In the genomic region with DNA sequence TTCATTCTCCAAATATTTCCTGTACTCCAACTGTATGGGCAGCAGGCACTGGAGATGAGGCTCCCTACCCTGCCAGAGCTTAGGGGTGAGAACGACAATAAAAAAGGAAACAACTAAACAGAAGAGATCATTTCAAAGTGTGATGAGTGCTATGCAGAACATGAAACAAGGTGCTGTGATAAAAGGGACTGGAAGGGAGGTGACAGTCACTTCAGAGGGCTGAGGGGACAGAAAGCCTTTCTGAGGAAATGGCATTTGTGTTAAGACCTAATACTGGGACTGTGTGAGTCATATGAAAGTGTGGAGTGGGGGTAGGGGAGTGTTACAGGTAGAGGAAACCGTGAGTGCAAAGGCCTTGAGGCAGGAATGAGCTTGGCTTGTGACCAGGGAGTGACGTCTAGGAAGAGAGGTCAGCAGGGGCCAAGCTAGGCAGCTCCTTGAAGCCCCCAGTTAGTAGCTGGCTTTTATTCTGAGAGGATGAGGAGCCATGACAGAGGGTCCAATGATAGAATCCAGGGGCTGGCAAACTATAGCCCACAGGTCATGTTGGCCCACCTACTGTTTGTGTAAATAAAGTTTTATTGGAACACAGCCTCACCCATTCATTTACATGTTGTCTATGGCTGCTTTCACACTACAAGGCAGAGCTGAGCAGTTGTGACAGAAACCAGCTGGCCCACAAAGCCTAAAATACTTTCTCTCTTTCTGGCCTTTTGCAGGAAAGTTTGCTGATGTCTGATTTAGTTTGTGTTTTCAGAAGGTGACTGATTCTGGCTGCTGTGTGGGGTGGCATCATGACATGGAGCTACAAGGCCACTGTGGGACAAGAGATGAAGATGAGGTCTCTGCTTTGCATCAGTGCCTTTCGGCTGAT, we compare ENCODE assay signal across 13 cellular contexts. TPM values are rescaled to one million over a fixed set of nuclear protein-coding genes. Genes with fewer than 3 reads are reported as not detected.
A peak's percentile ranks its signal among the peaks of the same experiment; 100 is the strongest.
DNase-seq lines count a peak whose midpoint lies in the region; ATAC-seq and TF ChIP-seq lines count a peak whose summit lies in the region.
"Had no signal": no experiment of that assay in that cellular context is flagged by ENCODE, and none has a peak within 500 bp of the region (broad histone marks: within the 10 kb centered on the region; RNA-seq: fewer than 3 reads in every experiment).

No MANE protein-coding gene starts in this region.

- H3K9me3 ChIP-seq in trophoblast cell (ENCODE audit: insufficient read depth, low read depth, low read length): peaks cover 3% of the 10 kb centered on the region

- H3K27ac ChIP-seq in RWPE1 (peak overlapping the region; percentile 68; the same call in 1 of the 2 replicates), trophoblast cell (ENCODE audit: low read depth, low read length) (no peak overlapping the region)
- H3K27ac ChIP-seq: BLaER1 had no signal

- peak overlapping the region; percentile 18 for H2BK5ac ChIP-seq in trophoblast cell (ENCODE audit: low read depth, low read length, poor library complexity)

- H4K91ac ChIP-seq in trophoblast cell (ENCODE audit: low read depth, low read length): peak overlapping the region; percentile 63

- peak; percentile 68 for DNase-seq in Jurkat, Clone E6-1 (ENCODE audit: low read depth, low spot score)
- DNase-seq in RWPE1 (ENCODE audit: low spot score) (peak; percentile 36), left cardiac atrium (no peak), trophoblast cell (no peak), dedifferentiated amniotic fluid mesenchymal stem cell (ENCODE audit: extremely low spot score) (no peak), SW 1271 (lab: John Stamatoyannopoulos, UW) (no peak)
- DNase-seq: effector CD4-positive, alpha-beta T cell; glutamatergic neuron; MV-4-11; NCI-H2227 treated with DMSO at 0.1 percent for 48 hours; stimulated activated CD4-positive, alpha-beta T cell treated with anti-CD3 and anti-CD28 coated beads, Interleukin-2, amount 100 ng/mL, for 24 hours had no signal

- peak overlapping the region; percentile 28 for H3K18ac ChIP-seq in trophoblast cell (ENCODE audit: low read length)

- H2AFZ ChIP-seq in trophoblast cell (ENCODE audit: insufficient read depth, low read length, poor library complexity): no peak overlapping the region

- TF ChIP-seq CTCF in RWPE1 (conservative IDR thresholded peaks at IDR 0.05; ENCODE audit: low read depth): no peak

- peak overlapping the region; percentile 38 for H3K14ac ChIP-seq in trophoblast cell (ENCODE audit: low read length)

- H2BK120ac ChIP-seq in trophoblast cell (ENCODE audit: insufficient read depth, low read length, poor library complexity): peak overlapping the region; percentile 13

- H3K79me1 ChIP-seq in trophoblast cell (ENCODE audit: low read length): peaks cover 31% of the 10 kb centered on the region

- ATAC-seq in left cardiac atrium (peak; percentile 7 to 33), HG02759 (IDR thresholded peaks at IDR 0.05; ENCODE audit: unreplicated experiment) (no peak)

- no peaks in the 10 kb centered on the region for H3K27me3 ChIP-seq in trophoblast cell (ENCODE audit: insufficient read depth, low read length)
- H3K27me3 ChIP-seq: BLaER1 had no signal

- no peak overlapping the region for H3K4me3 ChIP-seq in Jurkat, Clone E6-1 (ENCODE audit: low read length)
- no peak overlapping the region for H3K4me3 ChIP-seq in trophoblast cell (ENCODE audit: low read depth, low read length)
- H3K4me3 ChIP-seq: BLaER1 had no signal

- H2AK5ac ChIP-seq in trophoblast cell (ENCODE audit: low read length): peak overlapping the region; percentile 81

- peak overlapping the region; percentile 64 for H4K8ac ChIP-seq in trophoblast cell (ENCODE audit: low read depth, low read length)

- H3K4me1 ChIP-seq in trophoblast cell (ENCODE audit: control insufficient read depth in 1 of 2, insufficient read depth in 2 of 2, low read length in 2 of 2): peaks cover 26 to 33% of the 10 kb centered on the region in 2 experiments

- peak overlapping the region; percentile 42 for H3K23ac ChIP-seq in trophoblast cell (ENCODE audit: low read length)

- no peak overlapping the region for H4K12ac ChIP-seq in trophoblast cell (ENCODE audit: low read depth, low read length)

- intact Hi-C loops in left cardiac atrium (cut with DNase I): loop anchor here in 1 of 2 donors (5.0 kb wide), 1 partner anchor 137 kb away; no protein-coding TSS in a partner anchor

- POLR2A ChIA-PET in RWPE1 (lab: Yijun Ruan, JAX; ENCODE audit: low non-redundant PET): no interaction called here

- WGBS in trophoblast cell (ENCODE audit: extremely low coverage, insufficient coverage, insufficient read length): no CpG with 5 or more reads among the region's 4 CpGs

- CTCF ChIA-PET in RWPE1 (lab: Yijun Ruan, JAX): no interaction called here

- H3K4ac ChIP-seq in trophoblast cell (ENCODE audit: low read depth, low read length): no peak overlapping the region

- no peak overlapping the region for H3K4me2 ChIP-seq in trophoblast cell (ENCODE audit: low read length)
- H3K4me2 ChIP-seq: BLaER1 had no signal

- H3K9ac ChIP-seq in trophoblast cell (ENCODE audit: low read length): no peak overlapping the region
- H3K9ac ChIP-seq: BLaER1 had no signal

- no peaks in the 10 kb centered on the region for H3K36me3 ChIP-seq in trophoblast cell (ENCODE audit: control insufficient read depth in 1 of 2, insufficient read depth in 2 of 2, low read length in 2 of 2)
- H3K36me3 ChIP-seq: BLaER1 had no signal

- H3K79me2 ChIP-seq in trophoblast cell (ENCODE audit: control insufficient read depth, insufficient read depth, low read length, poor library complexity): no peaks in the 10 kb centered on the region

- H2BK12ac ChIP-seq in trophoblast cell (ENCODE audit: low read length): peak overlapping the region; percentile 28

RNA-seq across cellular contexts. Expression of a gene that starts 56.6 kb away (rescaled TPM):
- polyA plus RNA-seq in Jurkat, Clone E6-1 (2012; ENCODE audit: insufficient read depth, insufficient read length): 45.3 TPM
- total RNA-seq in left cardiac atrium: 10 to 100 TPM; 15.8 to 17.5 TPM
- 30.7 and 31.4 TPM in 2 replicates for polyA plus RNA-seq in trophoblast cell (2013)

RNA-seq across cellular contexts. Expression of a gene that starts 56.8 kb away (rescaled TPM):
- polyA plus RNA-seq in Jurkat, Clone E6-1 (2012; ENCODE audit: insufficient read depth, insufficient read length): 24.8 TPM
- total RNA-seq in left cardiac atrium: 10 to 100 TPM; 10.6 to 15.0 TPM
- 26.3 and 26.6 TPM in 2 replicates for polyA plus RNA-seq in trophoblast cell (2013)

Comparison
In these comparisons a context has a peak if more than half of its experiments do, and no peak if none do; other contexts are left out.
1. DNase-seq: peak in Jurkat, Clone E6-1 (single experiment) and RWPE1 (single experiment); none in left cardiac atrium (single experiment), trophoblast cell (0 of 2), dedifferentiated amniotic fluid mesenchymal stem cell (single experiment) and SW 1271 (0 of 2).